In genomic region chr9:111298831-111299603, GRCh38 we compare ENCODE assay signal across 8 cellular contexts. TPM values are rescaled to one million over a fixed set of nuclear protein-coding genes. Genes with fewer than 3 reads are reported as not detected.
DNase-seq lines count a peak whose midpoint lies in the region; ATAC-seq and TF ChIP-seq lines count a peak whose summit lies in the region.

No MANE protein-coding gene starts in this region.

- peak in 1 of 4 donors; percentile 2 for TF ChIP-seq EP300 in sigmoid colon (IDR thresholded peaks at IDR 0.05)

- peak overlapping the region; percentile 46 for H3K27ac ChIP-seq in GM23248
- H3K27ac ChIP-seq in hepatocyte: peak overlapping the region; percentile 3
- H3K27ac ChIP-seq in sigmoid colon: peak overlapping the region; percentile 35 to 45 (median 42)

- intact Hi-C loops in sigmoid colon (cut with DNase I): loop anchor here (5.0 to 10.0 kb wide), 3 partner anchors 262 to 662 kb away; partner anchors contain the start of gene LPAR1

- H3K27me3 ChIP-seq in GM23248 (replicated peaks; ENCODE audit: insufficient read depth) (no peaks in the 10 kb centered on the region), hepatocyte (no peaks in the 10 kb centered on the region), sigmoid colon (no peaks in the 10 kb centered on the region)

- H3K4me2 ChIP-seq in GM23248 (ENCODE audit: unreplicated experiment) (peak overlapping the region; percentile 84), hepatocyte (peak overlapping the region; percentile 53)

- H3K79me2 ChIP-seq in GM23248 (ENCODE audit: insufficient read depth) (no peaks in the 10 kb centered on the region), hepatocyte (no peaks in the 10 kb centered on the region)

- H3F3A ChIP-seq in GM23248 (ENCODE audit: insufficient read depth): peaks cover 16% of the 10 kb centered on the region; the same call in 1 of the 2 replicates

- peak overlapping the region; percentile 61 for H3K9ac ChIP-seq in GM23248

- no peaks in the 10 kb centered on the region for H3K36me3 ChIP-seq in GM23248 (ENCODE audit: low read depth)
- H3K36me3 ChIP-seq in hepatocyte (replicated peaks; ENCODE audit: insufficient read depth, low read depth): no peaks in the 10 kb centered on the region
- H3K36me3 ChIP-seq in sigmoid colon: no peaks in the 10 kb centered on the region

- 5 to 7% methylated on average over 6 of the region's 6 CpGs for WGBS in GM23248 (ENCODE audit: low coverage in 1 of 2, low lambda C conversion rate in 2 of 2, missing lambda C conversion rate in 2 of 2), 2 experiments
- WGBS in hepatocyte (ENCODE audit: low lambda C conversion rate, missing lambda C conversion rate): 18% methylated on average over 6 of the region's 6 CpGs
- 21 to 26% methylated on average over 6 of the region's 6 CpGs for WGBS in sigmoid colon, 2 donors

- ATAC-seq in HG02970 (IDR thresholded peaks at IDR 0.05; ENCODE audit: low FRiP score, unreplicated experiment): no peak

- DNase-seq in COLO668 (lab: John Stamatoyannopoulos, UW; ENCODE audit: unreplicated experiment) (peak; percentile 5), GM23248 (peak; percentile 76), NCI-H2196 treated with DMSO at 0.1 percent for 48 hours (lab: John Stamatoyannopoulos, UW; ENCODE audit: unreplicated experiment) (peak; percentile 39), astrocyte of the hippocampus (ENCODE audit: low read depth, low spot score) (peak; percentile 73), hepatocyte (ENCODE audit: low spot score) (peak; percentile 55), sigmoid colon (peak; percentile 85), NCI-H2081 treated with DMSO at 0.1 percent for 48 hours (lab: John Stamatoyannopoulos, UW) (no peak)

- H2AFZ ChIP-seq in GM23248: peak overlapping the region; percentile 64
- H2AFZ ChIP-seq in hepatocyte: no peak overlapping the region

- in situ Hi-C loops in GM23248 (cut with MboI): loop anchor here (10.0 kb wide), 1 partner anchor 244 kb away; no protein-coding TSS in a partner anchor

- TF ChIP-seq POLR2A in sigmoid colon (IDR thresholded peaks at IDR 0.05): no peak

- H4K20me1 ChIP-seq in GM23248 (ENCODE audit: insufficient read depth) (no peaks in the 10 kb centered on the region), hepatocyte (ENCODE audit: insufficient read depth, poor library complexity, severe bottlenecking) (no peaks in the 10 kb centered on the region)

- TF ChIP-seq CTCF in hepatocyte (IDR thresholded peaks at IDR 0.05; ENCODE audit: poor library complexity) (peak; percentile 86), sigmoid colon (IDR thresholded peaks at IDR 0.05) (peak; percentile 64 to 82 (median 74))

- peak overlapping the region; percentile 51 for H3K4me3 ChIP-seq in GM23248
- H3K4me3 ChIP-seq in hepatocyte: no peak overlapping the region
- H3K4me3 ChIP-seq in sigmoid colon: no peak overlapping the region

- H3K9me3 ChIP-seq in GM23248 (ENCODE audit: low read depth): no peaks in the 10 kb centered on the region
- no peaks in the 10 kb centered on the region for H3K9me3 ChIP-seq in hepatocyte (ENCODE audit: low read depth)
- no peaks in the 10 kb centered on the region for H3K9me3 ChIP-seq in sigmoid colon

- no peaks in the 10 kb centered on the region for H3K9me2 ChIP-seq in GM23248 (ENCODE audit: insufficient read depth)
- no peaks in the 10 kb centered on the region for H3K9me2 ChIP-seq in hepatocyte (replicated peaks; ENCODE audit: insufficient read depth)

- H3K4me1 ChIP-seq in GM23248 (ENCODE audit: insufficient read depth) (peaks cover 29% of the 10 kb centered on the region), hepatocyte (ENCODE audit: insufficient read depth) (peaks cover 6% of the 10 kb centered on the region), sigmoid colon (peaks cover 0 to 7% (median 0%) of the 10 kb centered on the region in 4 donors)

RNA-seq across cellular contexts. Expression of gene OR2K2, which starts 31.0 kb away (rescaled TPM):
- not detected in 2 replicates for total RNA-seq in GM23248 (2014; rRNA removed; shearing (Covaris generic))
- not detected in 2 replicates for polyA plus RNA-seq in GM23248 (2016; fragmentation: Nextera tagmentation; extraction: Ambion mirVana)
- total RNA-seq in hepatocyte: not detected in 2 replicates
- not detected in 2 replicates for polyA plus RNA-seq in hepatocyte
- total RNA-seq in sigmoid colon: not detected
- polyA plus RNA-seq in sigmoid colon: not detected
